ENCODE assay signal across 18 cellular contexts in the genomic region with DNA sequence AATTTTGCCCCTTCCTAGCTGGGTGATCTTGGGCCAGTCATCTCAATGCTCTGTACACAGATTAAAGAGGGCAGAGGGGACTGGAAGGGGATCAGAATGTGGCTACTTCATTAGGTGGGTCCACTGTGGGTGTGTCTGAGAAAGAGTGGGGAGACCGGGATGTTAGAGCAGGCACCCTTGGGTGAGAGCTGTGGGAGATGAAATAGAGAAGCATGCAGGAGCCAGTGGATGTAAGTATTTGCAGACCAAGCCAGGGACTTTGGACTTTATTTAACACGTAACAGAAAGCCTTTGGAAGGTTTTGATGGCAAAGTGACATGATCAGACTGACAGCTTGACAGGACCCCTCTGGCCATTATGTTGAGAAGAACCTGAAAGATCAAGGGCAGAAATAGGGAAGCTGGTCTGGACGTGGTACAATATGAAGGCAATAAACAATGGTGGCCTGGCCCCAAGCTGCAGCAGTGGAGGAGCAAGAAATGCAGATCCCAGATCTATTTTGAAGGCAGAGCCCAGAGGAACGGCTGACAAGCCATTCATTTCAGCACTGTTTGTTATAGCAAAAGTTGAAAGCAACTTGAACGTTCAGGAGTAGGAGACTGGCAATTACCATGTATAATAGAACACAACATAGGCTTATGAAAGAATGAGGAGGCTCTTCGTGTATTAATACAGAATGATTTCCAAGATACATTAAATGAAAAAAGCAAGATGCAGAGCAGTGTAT.
"Had no signal": no experiment of that assay in that cellular context is flagged by ENCODE, and none has a peak within 500 bp of the region (broad histone marks: within the 10 kb centered on the region; RNA-seq: fewer than 3 reads in every experiment).

No MANE protein-coding gene starts in this region.

- H3K27ac Mint-ChIP-seq: naive thymus-derived CD4-positive, alpha-beta T cell; stimulated activated memory B cell treated with anti-CD40 and anti-IgM and Interleukin-4, amounts not matched to agents 10 μg/mL and 1 μg/mL and 100 μg/mL, for 72 hours had no signal

- H3K4me3 Mint-ChIP-seq: naive thymus-derived CD4-positive, alpha-beta T cell; stimulated activated memory B cell treated with anti-CD40 and anti-IgM and Interleukin-4, amounts not matched to agents 10 μg/mL and 1 μg/mL and 100 μg/mL, for 72 hours had no signal

- H3K27ac ChIP-seq: ovary, right atrium auricular region, skin epidermis, spleen, tibial nerve, upper lobe of left lung had no signal

- H3K4me3 ChIP-seq: ovary, right atrium auricular region, skin epidermis, spleen, thoracic aorta, tibial nerve, upper lobe of left lung had no signal

- H3K36me3 ChIP-seq: ovary, right atrium auricular region, spleen, thoracic aorta, tibial nerve, upper lobe of left lung had no signal

- H3K4me1 Mint-ChIP-seq: naive thymus-derived CD4-positive, alpha-beta T cell; stimulated activated memory B cell treated with anti-CD40 and anti-IgM and Interleukin-4, amounts not matched to agents 10 μg/mL and 1 μg/mL and 100 μg/mL, for 72 hours had no signal

- H3K4me1 ChIP-seq: right atrium auricular region, spleen, tibial nerve, upper lobe of left lung had no signal

- H3K36me3 Mint-ChIP-seq: naive thymus-derived CD4-positive, alpha-beta T cell; stimulated activated memory B cell treated with anti-CD40 and anti-IgM and Interleukin-4, amounts not matched to agents 10 μg/mL and 1 μg/mL and 100 μg/mL, for 72 hours had no signal

- DNase-seq: cortex of kidney; effector CD4-positive, alpha-beta T cell; mesendoderm; midbrain; naive thymus-derived CD4-positive, alpha-beta T cell; occipital lobe; ovary; posterior cingulate gyrus; spleen; stimulated activated CD4-positive, alpha-beta T cell treated with anti-CD3 and anti-CD28 coated beads, Interleukin-4, amount 100 ng/mL, for 4 hours; stimulated activated naive CD8-positive, alpha-beta T cell treated with anti-CD3 and anti-CD28 coated beads, Interleukin-15, Interleukin-2, amounts not matched to agents 100 U/mL and 50 U/mL, for 24 hours; substantia nigra; upper lobe of left lung had no signal

- H3K27me3 ChIP-seq: ovary, right atrium auricular region, tibial nerve, upper lobe of left lung had no signal

- ATAC-seq: naive thymus-derived CD4-positive, alpha-beta T cell; stimulated activated memory B cell treated with anti-CD40 and anti-IgM and Interleukin-4, amounts not matched to agents 10 μg/mL and 1 μg/mL and 100 μg/mL, for 72 hours; stimulated activated naive CD8-positive, alpha-beta T cell treated with anti-CD3 and anti-CD28 coated beads, Interleukin-15, Interleukin-2, amounts not matched to agents 100 U/mL and 50 U/mL, for 24 hours had no signal

- H3K9me3 Mint-ChIP-seq: naive thymus-derived CD4-positive, alpha-beta T cell; stimulated activated memory B cell treated with anti-CD40 and anti-IgM and Interleukin-4, amounts not matched to agents 10 μg/mL and 1 μg/mL and 100 μg/mL, for 72 hours had no signal
